In the genomic region with DNA sequence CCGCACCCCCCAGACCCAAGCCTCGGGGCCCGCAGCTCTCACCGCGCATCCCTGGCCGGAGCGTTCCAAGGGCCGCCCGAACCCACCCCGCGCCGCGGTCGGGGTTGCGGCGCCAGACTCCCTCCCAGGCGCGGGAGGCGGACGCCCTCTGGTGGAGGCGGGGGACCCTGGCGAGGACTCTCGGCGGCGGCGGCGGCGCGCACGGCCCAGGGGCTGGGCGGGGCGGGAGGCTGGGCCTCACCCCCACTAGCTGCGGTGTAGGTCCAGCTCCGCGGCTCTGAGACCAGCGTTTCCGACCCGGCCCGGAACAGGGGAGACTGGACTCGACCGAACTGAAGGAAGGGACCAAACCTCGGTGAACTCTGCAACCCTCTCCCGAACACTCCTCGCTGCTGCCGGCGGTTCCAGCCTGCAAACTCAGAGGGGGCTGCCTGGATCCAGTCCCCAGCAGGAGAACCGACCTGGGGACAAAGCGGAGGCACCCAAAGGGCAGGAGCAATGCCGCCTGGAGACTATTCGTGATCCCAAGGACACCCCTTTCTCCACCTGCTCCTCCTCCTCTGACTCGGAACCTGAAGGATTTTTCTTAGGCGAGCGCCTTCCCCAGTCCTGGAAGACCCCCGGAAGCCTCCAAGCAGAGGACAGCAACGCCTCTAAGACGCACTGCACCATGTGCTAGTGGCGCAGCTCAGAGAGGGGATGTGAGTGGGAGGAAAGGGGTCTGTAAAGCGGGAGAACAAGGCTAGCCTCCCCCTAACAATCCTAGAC, we compare ENCODE assay signal across 1 cellular context.
TF ChIP-seq lines count a peak whose summit lies in the region.

No MANE protein-coding gene starts in this region.

TF ChIP-seq in GM23338, 12 proteins besides CTCF, POLR2A, EP300 and RAD21 (continued from another document):
- TF ChIP-seq, protein P1, sequence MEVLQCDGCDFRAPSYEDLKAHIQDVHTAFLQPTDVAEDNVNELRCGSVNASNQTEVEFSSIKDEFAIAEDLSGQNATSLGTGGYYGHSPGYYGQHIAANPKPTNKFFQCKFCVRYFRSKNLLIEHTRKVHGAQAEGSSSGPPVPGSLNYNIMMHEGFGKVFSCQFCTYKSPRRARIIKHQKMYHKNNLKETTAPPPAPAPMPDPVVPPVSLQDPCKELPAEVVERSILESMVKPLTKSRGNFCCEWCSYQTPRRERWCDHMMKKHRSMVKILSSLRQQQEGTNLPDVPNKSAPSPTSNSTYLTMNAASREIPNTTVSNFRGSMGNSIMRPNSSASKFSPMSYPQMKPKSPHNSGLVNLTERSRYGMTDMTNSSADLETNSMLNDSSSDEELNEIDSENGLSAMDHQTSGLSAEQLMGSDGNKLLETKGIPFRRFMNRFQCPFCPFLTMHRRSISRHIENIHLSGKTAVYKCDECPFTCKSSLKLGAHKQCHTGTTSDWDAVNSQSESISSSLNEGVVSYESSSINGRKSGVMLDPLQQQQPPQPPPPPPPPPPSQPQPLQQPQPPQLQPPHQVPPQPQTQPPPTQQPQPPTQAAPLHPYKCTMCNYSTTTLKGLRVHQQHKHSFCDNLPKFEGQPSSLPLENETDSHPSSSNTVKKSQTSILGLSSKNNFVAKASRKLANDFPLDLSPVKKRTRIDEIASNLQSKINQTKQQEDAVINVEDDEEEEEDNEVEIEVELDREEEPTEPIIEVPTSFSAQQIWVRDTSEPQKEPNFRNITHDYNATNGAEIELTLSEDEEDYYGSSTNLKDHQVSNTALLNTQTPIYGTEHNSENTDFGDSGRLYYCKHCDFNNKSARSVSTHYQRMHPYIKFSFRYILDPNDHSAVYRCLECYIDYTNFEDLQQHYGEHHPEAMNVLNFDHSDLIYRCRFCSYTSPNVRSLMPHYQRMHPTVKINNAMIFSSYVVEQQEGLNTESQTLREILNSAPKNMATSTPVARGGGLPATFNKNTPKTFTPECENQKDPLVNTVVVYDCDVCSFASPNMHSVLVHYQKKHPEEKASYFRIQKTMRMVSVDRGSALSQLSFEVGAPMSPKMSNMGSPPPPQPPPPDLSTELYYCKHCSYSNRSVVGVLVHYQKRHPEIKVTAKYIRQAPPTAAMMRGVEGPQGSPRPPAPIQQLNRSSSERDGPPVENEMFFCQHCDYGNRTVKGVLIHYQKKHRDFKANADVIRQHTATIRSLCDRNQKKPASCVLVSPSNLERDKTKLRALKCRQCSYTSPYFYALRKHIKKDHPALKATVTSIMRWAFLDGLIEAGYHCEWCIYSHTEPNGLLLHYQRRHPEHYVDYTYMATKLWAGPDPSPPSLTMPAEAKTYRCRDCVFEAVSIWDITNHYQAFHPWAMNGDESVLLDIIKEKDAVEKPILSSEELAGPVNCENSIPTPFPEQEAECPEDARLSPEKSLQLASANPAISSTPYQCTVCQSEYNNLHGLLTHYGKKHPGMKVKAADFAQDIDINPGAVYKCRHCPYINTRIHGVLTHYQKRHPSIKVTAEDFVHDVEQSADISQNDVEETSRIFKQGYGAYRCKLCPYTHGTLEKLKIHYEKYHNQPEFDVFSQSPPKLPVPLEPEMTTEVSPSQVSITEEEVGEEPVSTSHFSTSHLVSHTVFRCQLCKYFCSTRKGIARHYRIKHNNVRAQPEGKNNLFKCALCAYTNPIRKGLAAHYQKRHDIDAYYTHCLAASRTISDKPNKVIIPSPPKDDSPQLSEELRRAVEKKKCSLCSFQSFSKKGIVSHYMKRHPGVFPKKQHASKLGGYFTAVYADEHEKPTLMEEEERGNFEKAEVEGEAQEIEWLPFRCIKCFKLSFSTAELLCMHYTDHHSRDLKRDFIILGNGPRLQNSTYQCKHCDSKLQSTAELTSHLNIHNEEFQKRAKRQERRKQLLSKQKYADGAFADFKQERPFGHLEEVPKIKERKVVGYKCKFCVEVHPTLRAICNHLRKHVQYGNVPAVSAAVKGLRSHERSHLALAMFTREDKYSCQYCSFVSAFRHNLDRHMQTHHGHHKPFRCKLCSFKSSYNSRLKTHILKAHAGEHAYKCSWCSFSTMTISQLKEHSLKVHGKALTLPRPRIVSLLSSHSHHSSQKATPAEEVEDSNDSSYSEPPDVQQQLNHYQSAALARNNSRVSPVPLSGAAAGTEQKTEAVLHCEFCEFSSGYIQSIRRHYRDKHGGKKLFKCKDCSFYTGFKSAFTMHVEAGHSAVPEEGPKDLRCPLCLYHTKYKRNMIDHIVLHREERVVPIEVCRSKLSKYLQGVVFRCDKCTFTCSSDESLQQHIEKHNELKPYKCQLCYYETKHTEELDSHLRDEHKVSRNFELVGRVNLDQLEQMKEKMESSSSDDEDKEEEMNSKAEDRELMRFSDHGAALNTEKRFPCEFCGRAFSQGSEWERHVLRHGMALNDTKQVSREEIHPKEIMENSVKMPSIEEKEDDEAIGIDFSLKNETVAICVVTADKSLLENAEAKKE (CRISPR knock-in tag; IDR thresholded peaks at IDR 0.05) = no peak
- TF ChIP-seq JUNB (IDR thresholded peaks at IDR 0.05; ENCODE audit: unreplicated experiment) (no peak), EZH2 (IDR thresholded peaks at IDR 0.05; ENCODE audit: low read depth, unreplicated experiment) (no peak), CREB1 (CRISPR knock-in tag; IDR thresholded peaks at IDR 0.05; ENCODE audit: low read depth) (no peak)
